8 cellular contexts compared by ENCODE assay signal in genomic region chr13:40994581-40995230, GRCh38. TPM values are rescaled to one million over a fixed set of nuclear protein-coding genes. Genes with fewer than 3 reads are reported as not detected.
DNase-seq lines count a peak whose midpoint lies in the region; ATAC-seq and TF ChIP-seq lines count a peak whose summit lies in the region.

No MANE protein-coding gene starts in this region.

- H3K9me3 Mint-ChIP-seq in activated CD8-positive, alpha-beta T cell treated with anti-CD3 and anti-CD28 coated beads for 36 hours, result no peaks in the 10 kb centered on the region

- H3K4me3 Mint-ChIP-seq in activated CD8-positive, alpha-beta T cell treated with anti-CD3 and anti-CD28 coated beads for 36 hours, result peak overlapping the region; percentile 56

- H2AFZ ChIP-seq in parathyroid adenoma, result peak overlapping the region; percentile 30

- intact Hi-C loops in activated CD8-positive, alpha-beta T cell treated with anti-CD3 and anti-CD28 coated beads for 36 hours (cut with micrococcal nuclease), result loop anchor here (1.0 kb wide), 1 partner anchor 11 kb away; no protein-coding TSS in a partner anchor

- peak overlapping the region; percentile 58 for H3K4me2 ChIP-seq in parathyroid adenoma (ENCODE audit: low read length)

- no peaks in the 10 kb centered on the region for H3K27me3 Mint-ChIP-seq in activated CD8-positive, alpha-beta T cell treated with anti-CD3 and anti-CD28 coated beads for 36 hours

- no peak for TF ChIP-seq CTCF in activated CD8-positive, alpha-beta T cell treated with anti-CD3 and anti-CD28 coated beads for 36 hours (IDR thresholded peaks at IDR 0.05)
- no peak for TF ChIP-seq CTCF in parathyroid adenoma (IDR thresholded peaks at IDR 0.05)

- CTCF ChIA-PET in activated CD8-positive, alpha-beta T cell treated with anti-CD3 and anti-CD28 coated beads for 36 hours (lab: Charles Lee), result interaction anchor here (0.6 to 2.1 kb wide), 6 partner anchors 9 to 60 kb away, joined by 3 to 7 read pairs (median 4); no protein-coding TSS in a partner anchor

- H3K4me1 Mint-ChIP-seq in activated CD8-positive, alpha-beta T cell treated with anti-CD3 and anti-CD28 coated beads for 36 hours (ENCODE audit: low read depth), result peaks cover 82% of the 10 kb centered on the region

- H3K27ac ChIP-seq in parathyroid adenoma, result peak overlapping the region; percentile 92

- H3K36me3 Mint-ChIP-seq in activated CD8-positive, alpha-beta T cell treated with anti-CD3 and anti-CD28 coated beads for 36 hours (ENCODE audit: low read depth), result peaks cover 33% of the 10 kb centered on the region

- POLR2A ChIA-PET in activated CD8-positive, alpha-beta T cell treated with anti-CD3 and anti-CD28 coated beads for 36 hours (lab: Charles Lee), result no interaction called here

- no peak overlapping the region for H3K9ac ChIP-seq in parathyroid adenoma

- no peaks in the 10 kb centered on the region for H3K9me3 ChIP-seq in parathyroid adenoma (ENCODE audit: control insufficient read depth, low read length)

- ATAC-seq in GM18873 (IDR thresholded peaks at IDR 0.05; ENCODE audit: low FRiP score, unreplicated experiment), result peak; percentile 60
- ATAC-seq in HG02852 (IDR thresholded peaks at IDR 0.05; ENCODE audit: unreplicated experiment), result peak; percentile 88
- ATAC-seq in activated CD8-positive, alpha-beta T cell treated with anti-CD3 and anti-CD28 coated beads for 36 hours, result peak; percentile 75

- H3K4me3 ChIP-seq in parathyroid adenoma (ENCODE audit: low read depth, low read length), result peak overlapping the region; percentile 45

- peaks cover under 1% of the 10 kb centered on the region for H3K79me2 ChIP-seq in parathyroid adenoma

- peaks cover 2% of the 10 kb centered on the region for H3K4me1 ChIP-seq in parathyroid adenoma

- H3K36me3 ChIP-seq in parathyroid adenoma (ENCODE audit: control insufficient read depth, insufficient read depth, low read length), result no peaks in the 10 kb centered on the region

- H3K27me3 ChIP-seq in parathyroid adenoma (ENCODE audit: control insufficient read depth, insufficient read depth, low read length), result no peaks in the 10 kb centered on the region

- H3K27ac Mint-ChIP-seq in activated CD8-positive, alpha-beta T cell treated with anti-CD3 and anti-CD28 coated beads for 36 hours, result peak overlapping the region; percentile 82

- DNase-seq in activated CD8-positive, alpha-beta T cell treated with anti-CD3 and anti-CD28 coated beads for 36 hours, result peak; percentile 52
- DNase-seq in dedifferentiated amniotic fluid mesenchymal stem cell (ENCODE audit: extremely low spot score) (no peak), AG08396 (ENCODE audit: low spot score) (no peak), NCI-H1092 (lab: John Stamatoyannopoulos, UW) (no peak)
- no peak for DNase-seq in effector CD8-positive, alpha-beta T cell (lab: John Stamatoyannopoulos, UW)

RNA-seq across cellular contexts. Expression of gene ELF1, which starts 24.4 kb away (rescaled TPM):
- total RNA-seq in activated CD8-positive, alpha-beta T cell treated with anti-CD3 and anti-CD28 coated beads for 36 hours, result 10 to 100 TPM; 85.2 to 88.2 TPM
